In genomic region chr19:517721-518136, GRCh38 we compare ENCODE assay signal across 19 cellular contexts. TPM values are rescaled to one million over a fixed set of nuclear protein-coding genes. Genes with fewer than 3 reads are reported as not detected.
DNase-seq lines count a peak whose midpoint lies in the region; ATAC-seq and TF ChIP-seq lines count a peak whose summit lies in the region.
"Had no signal": no experiment of that assay in that cellular context is flagged by ENCODE, and none has a peak within 500 bp of the region (broad histone marks: within the 10 kb centered on the region; RNA-seq: fewer than 3 reads in every experiment).

No MANE protein-coding gene starts in this region.

- peak overlapping the region; percentile 67 for H2BK15ac ChIP-seq in mesenchymal stem cell (ENCODE audit: low read depth, poor library complexity, severe bottlenecking)

- H3K4ac ChIP-seq in mesenchymal stem cell (ENCODE audit: low read depth in 1 of 2, low read length in 2 of 2): peak overlapping the region; percentile 58 to 81

- 63% methylated on average over 8 of the region's 8 CpGs for WGBS in mesenchymal stem cell

- no peak overlapping the region for H3K9ac ChIP-seq in mesenchymal stem cell (ENCODE audit: low read length)
- H3K9ac ChIP-seq: BLaER1 had no signal

- H3K27me3 ChIP-seq in mesenchymal stem cell (ENCODE audit: control insufficient read depth in 1 of 2, insufficient read depth in 1 of 2, low read length in 2 of 2) (no peaks in the 10 kb centered on the region), vagina (no peaks in the 10 kb centered on the region)
- H3K27me3 ChIP-seq: BLaER1 had no signal

- H2AFZ ChIP-seq in mesenchymal stem cell (ENCODE audit: low read depth, low read length): no peak overlapping the region

- TF ChIP-seq POLR2A in vagina (IDR thresholded peaks at IDR 0.05): no peak

- H2BK120ac ChIP-seq in mesenchymal stem cell (ENCODE audit: low read depth, low read length): peak overlapping the region; percentile 98

- no peak overlapping the region for H2AK5ac ChIP-seq in mesenchymal stem cell (ENCODE audit: low read length, severe bottlenecking)

- no peak overlapping the region for H3K27ac Mint-ChIP-seq in stimulated activated naive CD8-positive, alpha-beta T cell treated with anti-CD3 and anti-CD28 coated beads, Interleukin-15, amount 100 ng/mL, for 72 hours
- H3K27ac Mint-ChIP-seq: HFFc6 had no signal

- no peak for DNase-seq in stimulated activated naive CD8-positive, alpha-beta T cell treated with anti-CD3 and anti-CD28 coated beads, Interleukin-15, amount 100 ng/mL, for 72 hours
- DNase-seq in stimulated activated naive CD8-positive, alpha-beta T cell treated with anti-CD3 and anti-CD28 coated beads, Interleukin-15, Interleukin-2, amounts not matched to agents 100 U/mL and 50 U/mL, for 24 hours: no peak
- DNase-seq in mesenchymal stem cell: no peak
- no peak for DNase-seq in vagina (ENCODE audit: extremely low spot score in 2 of 2)
- DNase-seq in KG1 (lab: John Stamatoyannopoulos, UW): no peak
- DNase-seq in foreskin fibroblast: no peak
- DNase-seq: 8988T; AML-193; CD8-positive, alpha-beta memory T cell; DND-41; GDM1; GOT3; HFFc6 had no signal

- H3K27me3 Mint-ChIP-seq in stimulated activated naive CD8-positive, alpha-beta T cell treated with anti-CD3 and anti-CD28 coated beads, Interleukin-15, amount 100 ng/mL, for 72 hours: no peaks in the 10 kb centered on the region
- H3K27me3 Mint-ChIP-seq: CD8-positive, alpha-beta memory T cell had no signal

- H3K36me3 ChIP-seq in mesenchymal stem cell (ENCODE audit: control insufficient read depth in 1 of 2, insufficient read depth in 2 of 2, low read depth in 1 of 2, low read length in 2 of 2): peaks cover 15 to 53% of the 10 kb centered on the region in 2 experiments
- peaks cover 0 to 5% of the 10 kb centered on the region in 2 donors for H3K36me3 ChIP-seq in vagina
- H3K36me3 ChIP-seq: HAP-1 had no signal

- H3K9me3 ChIP-seq in mesenchymal stem cell (ENCODE audit: control insufficient read depth, low read length) (no peaks in the 10 kb centered on the region), vagina (no peaks in the 10 kb centered on the region)
- H3K9me3 ChIP-seq: BLaER1, Caco-2, HAP-1 had no signal

- ATAC-seq in stimulated activated naive CD8-positive, alpha-beta T cell treated with anti-CD3 and anti-CD28 coated beads, Interleukin-15, amount 100 ng/mL, for 72 hours: peak; percentile 8
- no peak for ATAC-seq in stimulated activated naive CD8-positive, alpha-beta T cell treated with anti-CD3 and anti-CD28 coated beads, Interleukin-15, Interleukin-2, amounts not matched to agents 100 U/mL and 50 U/mL, for 24 hours
- ATAC-seq in esophagus mucosa (peak; percentile 2), HG02798 (IDR thresholded peaks at IDR 0.05; ENCODE audit: poor library complexity, unreplicated experiment) (no peak)

- TF ChIP-seq CTCF in vagina (IDR thresholded peaks at IDR 0.05) (no peak), foreskin fibroblast (IDR thresholded peaks at IDR 0.05; ENCODE audit: low read depth, low read length) (no peak)

- H2BK12ac ChIP-seq in mesenchymal stem cell (ENCODE audit: low read length in 2 of 2): peak overlapping the region in 1 of 2 experiments; percentile 86

- H3K9me3 Mint-ChIP-seq in stimulated activated naive CD8-positive, alpha-beta T cell treated with anti-CD3 and anti-CD28 coated beads, Interleukin-15, amount 100 ng/mL, for 72 hours: no peaks in the 10 kb centered on the region
- H3K9me3 Mint-ChIP-seq: CD8-positive, alpha-beta memory T cell; HFFc6 had no signal

- H3K4me1 ChIP-seq in mesenchymal stem cell (ENCODE audit: control insufficient read depth, insufficient read depth, low read depth, low read length): peaks cover 24% of the 10 kb centered on the region
- H3K4me1 ChIP-seq in vagina: peaks cover 12% of the 10 kb centered on the region
- H3K4me1 ChIP-seq: HAP-1 had no signal

- H3K27ac ChIP-seq in mesenchymal stem cell (ENCODE audit: low read length, poor library complexity, severe bottlenecking) (no peak overlapping the region), vagina (peak overlapping the region; percentile 66)
- H3K27ac ChIP-seq: BLaER1, HL-60 had no signal

- H3K4me2 ChIP-seq in mesenchymal stem cell (ENCODE audit: low read length, poor library complexity, severe bottlenecking): no peak overlapping the region
- H3K4me2 ChIP-seq: BLaER1 had no signal

- peaks cover 18% of the 10 kb centered on the region for H3K4me1 Mint-ChIP-seq in stimulated activated naive CD8-positive, alpha-beta T cell treated with anti-CD3 and anti-CD28 coated beads, Interleukin-15, amount 100 ng/mL, for 72 hours

- intact Hi-C loops in vagina (cut with DNase I): no loop called here

- H3K4me3 ChIP-seq in mesenchymal stem cell (ENCODE audit: insufficient read depth in 1 of 2, low read depth in 1 of 2, low read length in 2 of 2): no peak overlapping the region
- H3K4me3 ChIP-seq in vagina: no peak overlapping the region
- H3K4me3 ChIP-seq in foreskin fibroblast (ENCODE audit: low read depth in 1 of 2, low read length in 2 of 2): no peak overlapping the region
- H3K4me3 ChIP-seq: BLaER1, HAP-1 had no signal

- peak overlapping the region; percentile 79 to 95 for H3K18ac ChIP-seq in mesenchymal stem cell (ENCODE audit: low read depth in 1 of 2, low read length in 2 of 2)

- peak overlapping the region; percentile 80 for H2BK5ac ChIP-seq in mesenchymal stem cell (ENCODE audit: low read depth, low read length, poor library complexity, severe bottlenecking)

- no peak overlapping the region for H3K4me3 Mint-ChIP-seq in stimulated activated naive CD8-positive, alpha-beta T cell treated with anti-CD3 and anti-CD28 coated beads, Interleukin-15, amount 100 ng/mL, for 72 hours
- H3K4me3 Mint-ChIP-seq: HFFc6 had no signal

- H4K91ac ChIP-seq in mesenchymal stem cell (ENCODE audit: low read length): peak overlapping the region; percentile 98

- peak overlapping the region; percentile 82 for H4K8ac ChIP-seq in mesenchymal stem cell (ENCODE audit: low read length)

- H3K79me1 ChIP-seq in mesenchymal stem cell (replicated peaks; ENCODE audit: low read length, poor library complexity, severe bottlenecking): peaks cover 14% of the 10 kb centered on the region

- no peak overlapping the region for H3K14ac ChIP-seq in mesenchymal stem cell (ENCODE audit: low read length in 2 of 2)

- H3K23ac ChIP-seq in mesenchymal stem cell (ENCODE audit: low read length in 2 of 2): no peak overlapping the region

RNA-seq across cellular contexts. Expression of gene TPGS1, which starts 10.4 kb away (rescaled TPM):
- total RNA-seq in esophagus mucosa (14.2 TPM), vagina (39.5 TPM)
- 10.3 TPM for polyA plus RNA-seq in mesenchymal stem cell (2013, experiment 1 of 2)
- polyA plus RNA-seq in mesenchymal stem cell (2013, experiment 2 of 2): 9.3 TPM

RNA-seq across cellular contexts. Expression of gene CDC34, which starts 13.8 kb away (rescaled TPM):
- total RNA-seq in esophagus mucosa (30.7 TPM), vagina (62.6 TPM)
- polyA plus RNA-seq in mesenchymal stem cell (2013, experiment 1 of 2): 82.8 TPM
- 82.0 TPM for polyA plus RNA-seq in mesenchymal stem cell (2013, experiment 2 of 2)

RNA-seq across cellular contexts. Expression of gene MADCAM1, which starts 21.4 kb away (rescaled TPM):
- total RNA-seq in esophagus mucosa (0.36 TPM), vagina (0.49 TPM)
- 0.29 TPM for polyA plus RNA-seq in mesenchymal stem cell (2013, experiment 1 of 2)
- polyA plus RNA-seq in mesenchymal stem cell (2013, experiment 2 of 2): 0.23 TPM

RNA-seq across cellular contexts. Expression of gene GZMM, which starts 26.1 kb away (rescaled TPM):
- total RNA-seq in esophagus mucosa (not detected), vagina (not detected)
- polyA plus RNA-seq in mesenchymal stem cell (2013, experiment 1 of 2): not detected
- polyA plus RNA-seq in mesenchymal stem cell (2013, experiment 2 of 2): 0.07 TPM
- total RNA-seq: Caco-2 had no signal

RNA-seq across cellular contexts. Expression of gene BSG, which starts 54.7 kb away (rescaled TPM):
- total RNA-seq in esophagus mucosa: 320 TPM
- polyA plus RNA-seq in mesenchymal stem cell (2013, experiment 1 of 2): 617 TPM
- 607 TPM for polyA plus RNA-seq in mesenchymal stem cell (2013, experiment 2 of 2)
- total RNA-seq in vagina: 231 TPM

Comparison
In these comparisons a context has a peak if more than half of its experiments do, and no peak if none do; other contexts are left out.
1. ATAC-seq: peak in stimulated activated naive CD8-positive, alpha-beta T cell treated with anti-CD3 and anti-CD28 coated beads, Interleukin-15, amount 100 ng/mL, for 72 hours (single experiment) and esophagus mucosa (single experiment); none in stimulated activated naive CD8-positive, alpha-beta T cell treated with anti-CD3 and anti-CD28 coated beads, Interleukin-15, Interleukin-2, amounts not matched to agents 100 U/mL and 50 U/mL, for 24 hours (single experiment) and HG02798 (single experiment).